1 cellular context compared by ENCODE assay signal in genomic region chr19:39407644-39408391, GRCh38.
TF ChIP-seq lines count a peak whose summit lies in the region.

No MANE protein-coding gene starts in this region.

TF ChIP-seq in GM12878, 131 proteins besides CTCF, POLR2A, EP300 and RAD21 (continued from another document):
- TF ChIP-seq BCLAF1 (IDR thresholded peaks at IDR 0.05): no peak
- peak; percentile 87 for TF ChIP-seq HDGF (IDR thresholded peaks at IDR 0.05)
- no peak for TF ChIP-seq ATF7 (IDR thresholded peaks at IDR 0.05; ENCODE audit: low read depth)
- no peak for TF ChIP-seq ATF3 (IDR thresholded peaks at IDR 0.05; ENCODE audit: borderline replicate concordance, extremely low read depth, low read depth, low read length)
- TF ChIP-seq SMC3 (IDR thresholded peaks at IDR 0.05; ENCODE audit: borderline replicate concordance, low read length): no peak
- no peak for TF ChIP-seq YY1 (IDR thresholded peaks at IDR 0.05; ENCODE audit: low read depth, low read length)
- TF ChIP-seq SMAD5 (IDR thresholded peaks at IDR 0.05; ENCODE audit: low read depth): no peak
- no peak for TF ChIP-seq ZNF207 (IDR thresholded peaks at IDR 0.05; ENCODE audit: borderline replicate concordance)
- no peak for TF ChIP-seq JUND (IDR thresholded peaks at IDR 0.05; ENCODE audit: low read depth, low read length)
- no peak for TF ChIP-seq STAT3 (IDR thresholded peaks at IDR 0.05; ENCODE audit: low read depth, low read length)
- TF ChIP-seq, protein P1, sequence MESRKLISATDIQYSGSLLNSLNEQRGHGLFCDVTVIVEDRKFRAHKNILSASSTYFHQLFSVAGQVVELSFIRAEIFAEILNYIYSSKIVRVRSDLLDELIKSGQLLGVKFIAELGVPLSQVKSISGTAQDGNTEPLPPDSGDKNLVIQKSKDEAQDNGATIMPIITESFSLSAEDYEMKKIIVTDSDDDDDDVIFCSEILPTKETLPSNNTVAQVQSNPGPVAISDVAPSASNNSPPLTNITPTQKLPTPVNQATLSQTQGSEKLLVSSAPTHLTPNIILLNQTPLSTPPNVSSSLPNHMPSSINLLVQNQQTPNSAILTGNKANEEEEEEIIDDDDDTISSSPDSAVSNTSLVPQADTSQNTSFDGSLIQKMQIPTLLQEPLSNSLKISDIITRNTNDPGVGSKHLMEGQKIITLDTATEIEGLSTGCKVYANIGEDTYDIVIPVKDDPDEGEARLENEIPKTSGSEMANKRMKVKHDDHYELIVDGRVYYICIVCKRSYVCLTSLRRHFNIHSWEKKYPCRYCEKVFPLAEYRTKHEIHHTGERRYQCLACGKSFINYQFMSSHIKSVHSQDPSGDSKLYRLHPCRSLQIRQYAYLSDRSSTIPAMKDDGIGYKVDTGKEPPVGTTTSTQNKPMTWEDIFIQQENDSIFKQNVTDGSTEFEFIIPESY (IDR thresholded peaks at IDR 0.05): no peak
- no peak for TF ChIP-seq E4F1 (IDR thresholded peaks at IDR 0.05; ENCODE audit: borderline replicate concordance, partially characterized antibody)
- TF ChIP-seq FOXK2 (IDR thresholded peaks at IDR 0.05): no peak
- TF ChIP-seq, protein P2, sequence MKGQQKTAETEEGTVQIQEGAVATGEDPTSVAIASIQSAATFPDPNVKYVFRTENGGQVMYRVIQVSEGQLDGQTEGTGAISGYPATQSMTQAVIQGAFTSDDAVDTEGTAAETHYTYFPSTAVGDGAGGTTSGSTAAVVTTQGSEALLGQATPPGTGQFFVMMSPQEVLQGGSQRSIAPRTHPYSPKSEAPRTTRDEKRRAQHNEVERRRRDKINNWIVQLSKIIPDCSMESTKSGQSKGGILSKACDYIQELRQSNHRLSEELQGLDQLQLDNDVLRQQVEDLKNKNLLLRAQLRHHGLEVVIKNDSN (IDR thresholded peaks at IDR 0.05; ENCODE audit: borderline replicate concordance, extremely low read length, insufficient read depth, low read depth, low read length): no peak
- TF ChIP-seq, protein P3, sequence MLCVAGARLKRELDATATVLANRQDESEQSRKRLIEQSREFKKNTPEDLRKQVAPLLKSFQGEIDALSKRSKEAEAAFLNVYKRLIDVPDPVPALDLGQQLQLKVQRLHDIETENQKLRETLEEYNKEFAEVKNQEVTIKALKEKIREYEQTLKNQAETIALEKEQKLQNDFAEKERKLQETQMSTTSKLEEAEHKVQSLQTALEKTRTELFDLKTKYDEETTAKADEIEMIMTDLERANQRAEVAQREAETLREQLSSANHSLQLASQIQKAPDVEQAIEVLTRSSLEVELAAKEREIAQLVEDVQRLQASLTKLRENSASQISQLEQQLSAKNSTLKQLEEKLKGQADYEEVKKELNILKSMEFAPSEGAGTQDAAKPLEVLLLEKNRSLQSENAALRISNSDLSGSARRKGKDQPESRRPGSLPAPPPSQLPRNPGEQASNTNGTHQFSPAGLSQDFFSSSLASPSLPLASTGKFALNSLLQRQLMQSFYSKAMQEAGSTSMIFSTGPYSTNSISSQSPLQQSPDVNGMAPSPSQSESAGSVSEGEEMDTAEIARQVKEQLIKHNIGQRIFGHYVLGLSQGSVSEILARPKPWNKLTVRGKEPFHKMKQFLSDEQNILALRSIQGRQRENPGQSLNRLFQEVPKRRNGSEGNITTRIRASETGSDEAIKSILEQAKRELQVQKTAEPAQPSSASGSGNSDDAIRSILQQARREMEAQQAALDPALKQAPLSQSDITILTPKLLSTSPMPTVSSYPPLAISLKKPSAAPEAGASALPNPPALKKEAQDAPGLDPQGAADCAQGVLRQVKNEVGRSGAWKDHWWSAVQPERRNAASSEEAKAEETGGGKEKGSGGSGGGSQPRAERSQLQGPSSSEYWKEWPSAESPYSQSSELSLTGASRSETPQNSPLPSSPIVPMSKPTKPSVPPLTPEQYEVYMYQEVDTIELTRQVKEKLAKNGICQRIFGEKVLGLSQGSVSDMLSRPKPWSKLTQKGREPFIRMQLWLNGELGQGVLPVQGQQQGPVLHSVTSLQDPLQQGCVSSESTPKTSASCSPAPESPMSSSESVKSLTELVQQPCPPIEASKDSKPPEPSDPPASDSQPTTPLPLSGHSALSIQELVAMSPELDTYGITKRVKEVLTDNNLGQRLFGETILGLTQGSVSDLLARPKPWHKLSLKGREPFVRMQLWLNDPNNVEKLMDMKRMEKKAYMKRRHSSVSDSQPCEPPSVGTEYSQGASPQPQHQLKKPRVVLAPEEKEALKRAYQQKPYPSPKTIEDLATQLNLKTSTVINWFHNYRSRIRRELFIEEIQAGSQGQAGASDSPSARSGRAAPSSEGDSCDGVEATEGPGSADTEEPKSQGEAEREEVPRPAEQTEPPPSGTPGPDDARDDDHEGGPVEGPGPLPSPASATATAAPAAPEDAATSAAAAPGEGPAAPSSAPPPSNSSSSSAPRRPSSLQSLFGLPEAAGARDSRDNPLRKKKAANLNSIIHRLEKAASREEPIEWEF (IDR thresholded peaks at IDR 0.05; ENCODE audit: insufficient replicate concordance, low read depth, low read length): no peak
- TF ChIP-seq MTA2 (IDR thresholded peaks at IDR 0.05; ENCODE audit: low read depth): no peak
- TF ChIP-seq IKZF1 (conservative IDR thresholded peaks at IDR 0.05): no peak
- TF ChIP-seq, protein P4, sequence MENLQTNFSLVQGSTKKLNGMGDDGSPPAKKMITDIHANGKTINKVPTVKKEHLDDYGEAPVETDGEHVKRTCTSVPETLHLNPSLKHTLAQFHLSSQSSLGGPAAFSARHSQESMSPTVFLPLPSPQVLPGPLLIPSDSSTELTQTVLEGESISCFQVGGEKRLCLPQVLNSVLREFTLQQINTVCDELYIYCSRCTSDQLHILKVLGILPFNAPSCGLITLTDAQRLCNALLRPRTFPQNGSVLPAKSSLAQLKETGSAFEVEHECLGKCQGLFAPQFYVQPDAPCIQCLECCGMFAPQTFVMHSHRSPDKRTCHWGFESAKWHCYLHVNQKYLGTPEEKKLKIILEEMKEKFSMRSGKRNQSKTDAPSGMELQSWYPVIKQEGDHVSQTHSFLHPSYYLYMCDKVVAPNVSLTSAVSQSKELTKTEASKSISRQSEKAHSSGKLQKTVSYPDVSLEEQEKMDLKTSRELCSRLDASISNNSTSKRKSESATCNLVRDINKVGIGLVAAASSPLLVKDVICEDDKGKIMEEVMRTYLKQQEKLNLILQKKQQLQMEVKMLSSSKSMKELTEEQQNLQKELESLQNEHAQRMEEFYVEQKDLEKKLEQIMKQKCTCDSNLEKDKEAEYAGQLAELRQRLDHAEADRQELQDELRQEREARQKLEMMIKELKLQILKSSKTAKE (IDR thresholded peaks at IDR 0.05; ENCODE audit: low read depth, poor library complexity, severe bottlenecking): no peak
